In the genomic region with DNA sequence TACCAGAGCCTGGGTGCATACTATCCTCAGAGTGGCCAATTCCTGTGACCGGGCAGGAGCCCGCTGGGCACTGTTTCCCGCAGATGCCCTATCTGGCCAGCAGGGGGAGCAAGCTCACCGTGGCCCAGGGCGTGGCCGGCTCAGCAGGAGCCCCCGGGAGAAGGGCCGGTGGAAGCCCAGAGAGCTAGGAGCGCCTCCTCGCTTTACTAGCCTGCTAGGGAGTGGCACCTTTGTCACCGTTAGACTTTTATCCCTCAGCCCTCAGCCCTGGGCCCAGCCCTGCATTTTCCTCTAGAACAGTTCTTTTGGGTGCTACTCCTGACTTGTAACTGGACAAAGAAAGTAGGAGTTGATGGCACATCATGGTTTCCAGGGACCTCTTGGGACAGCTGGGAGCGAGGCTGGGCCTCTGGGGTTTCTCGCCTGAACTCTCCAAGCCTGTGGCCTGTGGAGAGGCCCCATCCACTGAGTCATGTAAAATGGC, we compare ENCODE assay signal across 7 cellular contexts. TPM values are rescaled to one million over a fixed set of nuclear protein-coding genes. Genes with fewer than 3 reads are reported as not detected.
A peak's percentile ranks its signal among the peaks of the same experiment; 100 is the strongest.
DNase-seq lines count a peak whose midpoint lies in the region; TF ChIP-seq lines count a peak whose summit lies in the region.

No MANE protein-coding gene starts in this region.

- DNase-seq in HFF-Myc (ENCODE audit: extremely low read depth, low read depth) (peak; percentile 17), NB4 (ENCODE audit: low read depth) (peak; percentile 76), T-helper 2 cell (peak; percentile 31 to 59 (median 52)), adrenal gland (peak; percentile 60 to 81 (median 71)), right atrium auricular region (ENCODE audit: low spot score) (peak; percentile 71)

- H3K27me3 ChIP-seq in adrenal gland (no peaks in the 10 kb centered on the region), right atrium auricular region (no peaks in the 10 kb centered on the region), skeletal muscle satellite cell (ENCODE audit: control insufficient read depth, insufficient read depth, low read length) (peaks cover 11% of the 10 kb centered on the region)

- H3K9me3 ChIP-seq in adrenal gland (replicated peaks in 1 of 3): no peaks in the 10 kb centered on the region
- peaks cover 3 to 8% of the 10 kb centered on the region in 2 donors for H3K9me3 ChIP-seq in right atrium auricular region
- no peaks in the 10 kb centered on the region for H3K9me3 ChIP-seq in skeletal muscle satellite cell (replicated peaks; ENCODE audit: low read length)

- 18 to 67% (median 22%) methylated on average over 3 to 13 of the region's 13 CpGs for WGBS in adrenal gland, 4 donors

- peaks cover 0 to 4% of the 10 kb centered on the region in 2 donors for H3K4me1 ChIP-seq in adrenal gland (replicated peaks in 1 of 2)
- H3K4me1 ChIP-seq in right atrium auricular region: peaks cover 0 to 15% of the 10 kb centered on the region in 2 donors
- H3K4me1 ChIP-seq in skeletal muscle satellite cell (ENCODE audit: control insufficient read depth, insufficient read depth, low read length): peaks cover 2% of the 10 kb centered on the region

- intact Hi-C loops in adrenal gland (cut with DNase I): loop anchor here in 1 of 2 donors (10.0 kb wide), 1 partner anchor 472 kb away; no protein-coding TSS in a partner anchor

- H3K4me2 ChIP-seq in skeletal muscle satellite cell (ENCODE audit: low read length): peak overlapping the region; percentile 61

- H3K4me3 ChIP-seq in GM12875 (ENCODE audit: low read depth, low read length) (no peak overlapping the region), HFF-Myc (replicated peaks; ENCODE audit: low read depth, low read length) (no peak overlapping the region), NB4 (ENCODE audit: low read depth, low read length) (no peak overlapping the region), adrenal gland (no peak overlapping the region), right atrium auricular region (no peak overlapping the region), skeletal muscle satellite cell (ENCODE audit: low read length) (no peak overlapping the region)

- H3K27ac ChIP-seq in adrenal gland: no peak overlapping the region
- no peak overlapping the region for H3K27ac ChIP-seq in right atrium auricular region

- H3K36me3 ChIP-seq in adrenal gland (replicated peaks in 1 of 2) (no peaks in the 10 kb centered on the region), right atrium auricular region (no peaks in the 10 kb centered on the region), skeletal muscle satellite cell (ENCODE audit: insufficient read depth, low read length) (no peaks in the 10 kb centered on the region)

- peak; percentile 97 for TF ChIP-seq CTCF in GM12875 (IDR thresholded peaks at IDR 0.05; ENCODE audit: borderline replicate concordance, insufficient read depth, low read depth, low read length)
- TF ChIP-seq CTCF in HFF-Myc (IDR thresholded peaks at IDR 0.05; ENCODE audit: low read depth, low read length, missing control alignments): peak; percentile 98
- peak; percentile 98 for TF ChIP-seq CTCF in NB4 (IDR thresholded peaks at IDR 0.05; ENCODE audit: low read depth, low read length)
- peak; percentile 71 to 97 (median 92) for TF ChIP-seq CTCF in adrenal gland (IDR thresholded peaks at IDR 0.05)
- TF ChIP-seq CTCF in right atrium auricular region (IDR thresholded peaks at IDR 0.05): peak; percentile 89 to 96

- H3K9ac ChIP-seq in skeletal muscle satellite cell (ENCODE audit: low read depth, low read length): no peak overlapping the region

- TF ChIP-seq POLR2A in NB4 (IDR thresholded peaks at IDR 0.05; ENCODE audit: extremely low read depth, insufficient read length): no peak
- TF ChIP-seq POLR2A in adrenal gland (IDR thresholded peaks at IDR 0.05): no peak

RNA-seq across cellular contexts. Expression of a gene that starts 24.0 kb away (rescaled TPM):
- 10 to 100 TPM in 5 of 8 donors, 1 to 10 TPM in 3; 3.8 to 16.4 (median 12.2) TPM for total RNA-seq in adrenal gland
- 10 to 100 TPM in 1 of 3 donors, 1 to 10 TPM in 2; 3.9 to 14.4 (median 7.4) TPM for polyA plus RNA-seq in adrenal gland
- total RNA-seq in right atrium auricular region: 1 to 10 TPM; 6.4 to 8.1 TPM
- 12.9 and 17.7 TPM in 2 replicates for total RNA-seq in skeletal muscle satellite cell (2012; rRNA removed)

RNA-seq across cellular contexts. Expression of a gene that starts 56.8 kb away (rescaled TPM):
- total RNA-seq in adrenal gland: 10 to 100 TPM; 28.8 to 53.3 (median 41.1) TPM
- 10 to 100 TPM in 1 of 3 donors, 1 to 10 TPM in 2; 5.2 to 18.9 (median 5.4) TPM for polyA plus RNA-seq in adrenal gland
- 10 to 100 TPM; 23.7 to 44.1 TPM for total RNA-seq in right atrium auricular region
- 14.2 and 17.5 TPM in 2 replicates for total RNA-seq in skeletal muscle satellite cell (2012; rRNA removed)

Comparison
In these comparisons a context has a peak if more than half of its experiments do, and no peak if none do; other contexts are left out.
1. DNase-seq: peak in every context shown above with its lines; median percentile 76 in NB4; 71 in adrenal gland; 71 in right atrium auricular region; 52 in T-helper 2 cell; 17 in HFF-Myc.